Comparison of ENCODE assay signal across 8 cellular contexts in the genomic region with DNA sequence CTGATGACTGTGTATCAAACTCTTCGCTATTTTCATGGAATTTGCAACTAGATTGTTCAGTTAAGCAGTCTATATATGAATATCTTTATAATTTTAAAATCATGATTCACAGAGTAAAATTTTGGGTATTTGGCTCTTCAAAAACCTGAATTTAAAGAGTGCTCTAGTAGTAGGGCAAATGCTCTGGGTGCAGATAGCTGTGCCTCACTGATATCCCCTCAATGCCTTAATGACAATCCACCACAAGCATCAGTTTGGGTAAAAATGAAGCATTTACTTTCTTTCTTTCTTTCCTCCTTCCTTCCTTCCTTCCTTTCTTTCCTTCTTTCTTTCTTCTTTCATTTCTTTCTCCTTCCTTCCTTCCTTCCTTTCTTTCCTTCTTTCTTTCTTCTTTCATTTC.
"Had no signal": no experiment of that assay in that cellular context is flagged by ENCODE, and none has a peak within 500 bp of the region (broad histone marks: within the 10 kb centered on the region; RNA-seq: fewer than 3 reads in every experiment).

No MANE protein-coding gene starts in this region.

- DNase-seq: GDM1, GF-D8 had no signal

- FAIRE-seq: G401.6, GM12878, GM12891, GM12892, GM18507, GM19239 had no signal

- H3K4me3 ChIP-seq: GM12878 had no signal

- ATAC-seq: GM12878 had no signal
